1 cellular context compared by ENCODE assay signal in genomic region chr1:181485276-181486097, GRCh38.
A peak's percentile ranks its signal among the peaks of the same experiment; 100 is the strongest.
TF ChIP-seq lines count a peak whose summit lies in the region.

No MANE protein-coding gene starts in this region.

TF ChIP-seq in HepG2, 621 proteins besides CTCF, POLR2A, EP300 and RAD21:
- TF ChIP-seq ZNF580 (CRISPR knock-in tag; IDR thresholded peaks at IDR 0.05; ENCODE audit: borderline replicate concordance, low read depth) = no peak
- no peak for TF ChIP-seq HIVEP1 (CRISPR knock-in tag; IDR thresholded peaks at IDR 0.05)
- peak; percentile 20 to 78 for TF ChIP-seq REST (IDR thresholded peaks at IDR 0.05; ENCODE audit: borderline replicate concordance in 1 of 2, low read depth in 1 of 2, low read length in 2 of 2)
- no peak for TF ChIP-seq ZNF414 (CRISPR knock-in tag; IDR thresholded peaks at IDR 0.05)
TF ChIP-seq in HepG2: peak in this region for 1.
